ENCODE assay signal across 1 cellular context in genomic region chr15:38197553-38197952, GRCh38.
TF ChIP-seq lines count a peak whose summit lies in the region.

No MANE protein-coding gene starts in this region.

TF ChIP-seq in HepG2, 621 proteins besides CTCF, POLR2A, EP300 and RAD21 (continued from another document):
- TF ChIP-seq ZNF740 (CRISPR knock-in tag; IDR thresholded peaks at IDR 0.05) = no peak
- no peak for TF ChIP-seq CC2D1A (CRISPR knock-in tag; IDR thresholded peaks at IDR 0.05)
- TF ChIP-seq SMAD1 (CRISPR knock-in tag; IDR thresholded peaks at IDR 0.05; ENCODE audit: borderline replicate concordance, low read depth) = no peak
- TF ChIP-seq, protein P1, sequence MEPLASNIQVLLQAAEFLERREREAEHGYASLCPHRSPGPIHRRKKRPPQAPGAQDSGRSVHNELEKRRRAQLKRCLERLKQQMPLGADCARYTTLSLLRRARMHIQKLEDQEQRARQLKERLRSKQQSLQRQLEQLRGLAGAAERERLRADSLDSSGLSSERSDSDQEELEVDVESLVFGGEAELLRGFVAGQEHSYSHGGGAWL (CRISPR knock-in tag; IDR thresholded peaks at IDR 0.05) = no peak
- TF ChIP-seq KDM2A (CRISPR knock-in tag; IDR thresholded peaks at IDR 0.05; ENCODE audit: borderline replicate concordance, low read depth) = no peak
- TF ChIP-seq, protein P2, sequence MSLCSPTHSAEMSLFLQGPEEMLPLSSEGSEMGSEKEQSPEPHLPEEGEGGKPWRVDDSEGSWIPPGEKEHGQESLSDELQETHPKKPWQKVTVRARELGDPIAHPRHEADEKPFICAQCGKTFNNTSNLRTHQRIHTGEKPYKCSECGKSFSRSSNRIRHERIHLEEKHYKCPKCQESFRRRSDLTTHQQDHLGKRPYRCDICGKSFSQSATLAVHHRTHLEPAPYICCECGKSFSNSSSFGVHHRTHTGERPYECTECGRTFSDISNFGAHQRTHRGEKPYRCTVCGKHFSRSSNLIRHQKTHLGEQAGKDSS (CRISPR knock-in tag; IDR thresholded peaks at IDR 0.05; ENCODE audit: borderline replicate concordance, low read depth) = no peak
